Comparison of ENCODE assay signal across 8 cellular contexts in genomic region chr16:2926660-2927646, GRCh38. TPM values are rescaled to one million over a fixed set of nuclear protein-coding genes. Genes with fewer than 3 reads are reported as not detected.
A peak's percentile ranks its signal among the peaks of the same experiment; 100 is the strongest.
DNase-seq lines count a peak whose midpoint lies in the region; ATAC-seq, FAIRE-seq and TF ChIP-seq lines count a peak whose summit lies in the region.

No MANE protein-coding gene starts in this region.

- CTCF ChIA-PET in activated naive CD4-positive, alpha-beta T cell treated with anti-CD3 and anti-CD28 coated beads for 36 hours (lab: Charles Lee): interaction anchor here (0.5 to 2.6 kb wide), 25 partner anchors 8 to 278 kb away, joined by 3 to 14 read pairs (median 6); partner anchors contain the start of genes FLYWCH1 and FLYWCH2

- FAIRE-seq in GM19239 (lab: Jason Lieb, UNC): peak; percentile 94

- in situ Hi-C loops in ACHN (cut with HindIII; ENCODE audit: low pct_ligation_motif_present, low pct_unique_long_range_greater_than_20kb, low sequenced_read_pairs): no loop called here

- no peaks in the 10 kb centered on the region for H3K79me1 ChIP-seq in trophoblast cell (ENCODE audit: low read length)

- no peak overlapping the region for H3K27ac ChIP-seq in trophoblast cell (ENCODE audit: low read depth, low read length)
- H3K27ac ChIP-seq in thyroid gland: no peak overlapping the region

- H3K27me3 Mint-ChIP-seq in activated naive CD4-positive, alpha-beta T cell treated with anti-CD3 and anti-CD28 coated beads for 36 hours (ENCODE audit: low read depth): no peaks in the 10 kb centered on the region

- H2AFZ ChIP-seq in trophoblast cell (ENCODE audit: insufficient read depth, low read length, poor library complexity): no peak overlapping the region

- H3K18ac ChIP-seq in trophoblast cell (ENCODE audit: low read length): no peak overlapping the region

- H3K23ac ChIP-seq in trophoblast cell (ENCODE audit: low read length): no peak overlapping the region

- H3K4me3 ChIP-seq in trophoblast cell (ENCODE audit: low read depth, low read length): no peak overlapping the region
- no peak overlapping the region for H3K4me3 ChIP-seq in thyroid gland (replicated peaks in 1 of 3)

- peak overlapping the region; percentile 53 for H3K4me2 ChIP-seq in trophoblast cell (ENCODE audit: low read length)

- H4K91ac ChIP-seq in trophoblast cell (ENCODE audit: low read depth, low read length): no peak overlapping the region

- no peak overlapping the region for H2AK5ac ChIP-seq in trophoblast cell (ENCODE audit: low read length)

- no peak overlapping the region for H3K14ac ChIP-seq in trophoblast cell (ENCODE audit: low read length)

- H3K9me3 Mint-ChIP-seq in activated naive CD4-positive, alpha-beta T cell treated with anti-CD3 and anti-CD28 coated beads for 36 hours: no peaks in the 10 kb centered on the region

- intact Hi-C loops in activated naive CD4-positive, alpha-beta T cell treated with anti-CD3 and anti-CD28 coated beads for 36 hours (cut with micrococcal nuclease): loop anchor here (1.0 to 2.0 kb wide), 4 partner anchors 22 to 88 kb away; no protein-coding TSS in a partner anchor
- intact Hi-C loops in thyroid gland (cut with DNase I): loop anchor here (5.0 kb wide), 1 partner anchor 55 kb away; no protein-coding TSS in a partner anchor

- H3K27me3 ChIP-seq in trophoblast cell (ENCODE audit: insufficient read depth, low read length) (no peaks in the 10 kb centered on the region), thyroid gland (no peaks in the 10 kb centered on the region)

- H3K4me1 ChIP-seq in trophoblast cell (ENCODE audit: control insufficient read depth in 1 of 2, insufficient read depth in 2 of 2, low read length in 2 of 2): peaks cover 4 to 8% of the 10 kb centered on the region in 2 experiments
- H3K4me1 ChIP-seq in thyroid gland: peaks cover 0 to 5% of the 10 kb centered on the region in 2 donors

- peak; percentile 95 for ATAC-seq in SK-N-SH treated with all-trans-retinoic acid at 6 μM for 48 hours

- no peaks in the 10 kb centered on the region for H3K36me3 Mint-ChIP-seq in activated naive CD4-positive, alpha-beta T cell treated with anti-CD3 and anti-CD28 coated beads for 36 hours (ENCODE audit: low read depth)

- peak; percentile 85 to 96 (median 92) for TF ChIP-seq CTCF in thyroid gland (IDR thresholded peaks at IDR 0.05)

- no peak overlapping the region for H2BK5ac ChIP-seq in trophoblast cell (ENCODE audit: low read depth, low read length, poor library complexity)

- H3K4me1 Mint-ChIP-seq in activated naive CD4-positive, alpha-beta T cell treated with anti-CD3 and anti-CD28 coated beads for 36 hours (ENCODE audit: low read depth): peaks cover 9% of the 10 kb centered on the region

- no peaks in the 10 kb centered on the region for H3K79me2 ChIP-seq in trophoblast cell (ENCODE audit: control insufficient read depth, insufficient read depth, low read length, poor library complexity)

- H3K27ac Mint-ChIP-seq in activated naive CD4-positive, alpha-beta T cell treated with anti-CD3 and anti-CD28 coated beads for 36 hours: no peak overlapping the region

- no peak overlapping the region for H4K12ac ChIP-seq in trophoblast cell (ENCODE audit: low read depth, low read length)

- H2BK120ac ChIP-seq in trophoblast cell (ENCODE audit: insufficient read depth, low read length, poor library complexity): no peak overlapping the region

- DNase-seq in ACHN (peak; percentile 92), GM19239 (ENCODE audit: insufficient read length, low spot score) (peak; percentile 68), NCI-H128 (lab: John Stamatoyannopoulos, UW; ENCODE audit: unreplicated experiment) (peak; percentile 81), glomerular visceral epithelial cell (ENCODE audit: extremely low spot score) (peak; percentile 67), trophoblast cell (peak; percentile 91 to 99), thyroid gland (peak; percentile 83 to 85)
- peak; percentile 95 for DNase-seq in activated naive CD4-positive, alpha-beta T cell treated with anti-CD3 and anti-CD28 coated beads for 36 hours

- no peak for TF ChIP-seq POLR2A in thyroid gland (IDR thresholded peaks at IDR 0.05)

- no peak overlapping the region for H3K4ac ChIP-seq in trophoblast cell (ENCODE audit: low read depth, low read length)

- H3K36me3 ChIP-seq in trophoblast cell (ENCODE audit: control insufficient read depth in 1 of 2, insufficient read depth in 2 of 2, low read length in 2 of 2) (peaks cover 13% of the 10 kb centered on the region in 2 experiments), thyroid gland (peaks cover 13 to 16% of the 10 kb centered on the region in 2 donors)

- H3K4me3 Mint-ChIP-seq in activated naive CD4-positive, alpha-beta T cell treated with anti-CD3 and anti-CD28 coated beads for 36 hours: no peak overlapping the region

- H3K9ac ChIP-seq in trophoblast cell (ENCODE audit: low read length): no peak overlapping the region

- H4K8ac ChIP-seq in trophoblast cell (ENCODE audit: low read depth, low read length): no peak overlapping the region

- H2BK12ac ChIP-seq in trophoblast cell (ENCODE audit: low read length): no peak overlapping the region

- WGBS in trophoblast cell (ENCODE audit: extremely low coverage, insufficient coverage, insufficient read length): no CpG with 5 or more reads among the region's 23 CpGs
- WGBS in thyroid gland, 2 donors: 24 to 27% methylated on average over 17 to 18 of the region's 23 CpGs

- H3K9me3 ChIP-seq in trophoblast cell (ENCODE audit: insufficient read depth, low read depth, low read length): peaks cover 2% of the 10 kb centered on the region
- no peaks in the 10 kb centered on the region for H3K9me3 ChIP-seq in thyroid gland

TF ChIP-seq in SK-N-SH treated with all-trans-retinoic acid at 6 μM for 48 hours, 23 proteins besides CTCF, POLR2A, EP300 and RAD21:
- TF ChIP-seq ZNF8 (CRISPR knock-in tag; IDR thresholded peaks at IDR 0.05) (no peak), CSDC2 (CRISPR knock-in tag; IDR thresholded peaks at IDR 0.05) (no peak), OSR1 (CRISPR knock-in tag; IDR thresholded peaks at IDR 0.05) (no peak), ZFP3 (CRISPR knock-in tag; IDR thresholded peaks at IDR 0.05) (no peak), ZNF70 (CRISPR knock-in tag; IDR thresholded peaks at IDR 0.05) (no peak), TOX (CRISPR knock-in tag; IDR thresholded peaks at IDR 0.05; ENCODE audit: borderline replicate concordance) (no peak), ARNTL (CRISPR knock-in tag; IDR thresholded peaks at IDR 0.05; ENCODE audit: borderline replicate concordance, low read depth) (no peak), TCF4 (CRISPR knock-in tag; IDR thresholded peaks at IDR 0.05; ENCODE audit: borderline replicate concordance) (no peak), GLIS3 (CRISPR knock-in tag; IDR thresholded peaks at IDR 0.05) (no peak), ZNF565 (CRISPR knock-in tag; conservative IDR thresholded peaks at IDR 0.05; ENCODE audit: low read depth) (no peak), CREB5 (CRISPR knock-in tag; IDR thresholded peaks at IDR 0.05; ENCODE audit: low read depth) (no peak), ESRRG (CRISPR knock-in tag; IDR thresholded peaks at IDR 0.05) (no peak), PATZ1 (CRISPR knock-in tag; IDR thresholded peaks at IDR 0.05; ENCODE audit: borderline replicate concordance) (no peak)

RNA-seq across cellular contexts. Expression of gene FLYWCH1, which starts 15.2 kb away (rescaled TPM):
- 10 to 100 TPM; 33.5 to 35.4 TPM for total RNA-seq in activated naive CD4-positive, alpha-beta T cell treated with anti-CD3 and anti-CD28 coated beads for 36 hours
- polyA plus RNA-seq in trophoblast cell (2013): 9.8 and 9.9 TPM in 2 replicates
- total RNA-seq in thyroid gland: 10 to 100 TPM; 31.3 to 49.8 (median 41.5) TPM

RNA-seq across cellular contexts. Expression of gene KREMEN2, which starts 37.1 kb away (rescaled TPM):
- total RNA-seq in activated naive CD4-positive, alpha-beta T cell treated with anti-CD3 and anti-CD28 coated beads for 36 hours: not detected
- 2.7 and 2.8 TPM in 2 replicates for polyA plus RNA-seq in trophoblast cell (2013)
- total RNA-seq in thyroid gland: not detected

RNA-seq across cellular contexts. Expression of gene PAQR4, which starts 42.2 kb away (rescaled TPM):
- total RNA-seq in activated naive CD4-positive, alpha-beta T cell treated with anti-CD3 and anti-CD28 coated beads for 36 hours: 10 to 100 TPM; 25.8 to 28.2 TPM
- polyA plus RNA-seq in trophoblast cell (2013): 10.1 and 10.3 TPM in 2 replicates
- total RNA-seq in thyroid gland: 1 to 10 TPM; 2.8 to 5.6 (median 3.3) TPM

RNA-seq across cellular contexts. Expression of gene FLYWCH2, which starts 43.9 kb away (rescaled TPM):
- total RNA-seq in activated naive CD4-positive, alpha-beta T cell treated with anti-CD3 and anti-CD28 coated beads for 36 hours: 10 to 100 TPM; 12.7 to 15.2 TPM
- 10.0 and 10.5 TPM in 2 replicates for polyA plus RNA-seq in trophoblast cell (2013)
- total RNA-seq in thyroid gland: 10 to 100 TPM; 58.4 to 89.3 (median 73.8) TPM

RNA-seq across cellular contexts. Expression of gene PKMYT1, which starts 53.3 kb away (rescaled TPM):
- 100 to 1,000 TPM; 128 to 136 TPM for total RNA-seq in activated naive CD4-positive, alpha-beta T cell treated with anti-CD3 and anti-CD28 coated beads for 36 hours
- 58.0 and 58.7 TPM in 2 replicates for polyA plus RNA-seq in trophoblast cell (2013)
- under 1 TPM in 2 of 4 donors, not detected in 2; 0.81 to 0.88 TPM for total RNA-seq in thyroid gland

Comparison
In these comparisons a context has a peak if more than half of its experiments do, and no peak if none do; other contexts are left out.
1. RNA of gene PAQR4, which starts 42.2 kb away (total RNA-seq): 25.8 to 28.2 TPM in activated naive CD4-positive, alpha-beta T cell treated with anti-CD3 and anti-CD28 coated beads for 36 hours; 2.8 to 5.6 TPM in thyroid gland; every median in the first group is over 4 times any median in the second.
2. Peak in every context shown above with its lines, with median percentiles within 50 percentile points of each other: DNase-seq.